17 cellular contexts compared by ENCODE assay signal in genomic region chr10:111835562-111835961, GRCh38.
DNase-seq lines count a peak whose midpoint lies in the region; ATAC-seq and TF ChIP-seq lines count a peak whose summit lies in the region.
"Had no signal": no experiment of that assay in that cellular context is flagged by ENCODE, and none has a peak within 500 bp of the region (broad histone marks: within the 10 kb centered on the region; RNA-seq: fewer than 3 reads in every experiment).

No MANE protein-coding gene starts in this region.

- H3K4me3 ChIP-seq in adipocyte (ENCODE audit: low read length) (no peak overlapping the region), fibroblast of villous mesenchyme (ENCODE audit: low read depth, low read length) (no peak overlapping the region), retinal pigment epithelial cell (ENCODE audit: low read length) (no peak overlapping the region)
- H3K4me3 ChIP-seq: BLaER1 treated with 17β-estradiol and CSF1 and Interleukin-3, amounts not matched to agents 10 nM and 100 nM; thoracic aorta had no signal

- peaks cover 28% of the 10 kb centered on the region for H3K4me1 ChIP-seq in adipocyte (ENCODE audit: control insufficient read depth, insufficient read depth, low read length)
- H3K4me1 ChIP-seq: BLaER1 treated with 17β-estradiol and CSF1 and Interleukin-3, amounts not matched to agents 10 nM and 100 nM had no signal

- TF ChIP-seq CTCF in fibroblast of villous mesenchyme (IDR thresholded peaks at IDR 0.05; ENCODE audit: insufficient read depth, low read depth, low read length): no peak
- TF ChIP-seq CTCF in retinal pigment epithelial cell (conservative IDR thresholded peaks at IDR 0.05; ENCODE audit: low read depth, low read length): no peak

- H3K9me3 ChIP-seq in adipocyte (ENCODE audit: control insufficient read depth, low read length): no peaks in the 10 kb centered on the region
- H3K9me3 ChIP-seq: BLaER1 treated with 17β-estradiol and CSF1 and Interleukin-3, amounts not matched to agents 10 nM and 100 nM; thoracic aorta had no signal

- peak overlapping the region; percentile 43 for H3K9ac ChIP-seq in adipocyte (ENCODE audit: low read length)
- H3K9ac ChIP-seq: BLaER1 treated with 17β-estradiol and CSF1 and Interleukin-3, amounts not matched to agents 10 nM and 100 nM had no signal

- no peaks in the 10 kb centered on the region for H3K27me3 ChIP-seq in adipocyte (replicated peaks; ENCODE audit: control insufficient read depth, insufficient read depth, low read length)
- H3K27me3 ChIP-seq: BLaER1 treated with 17β-estradiol and CSF1 and Interleukin-3, amounts not matched to agents 10 nM and 100 nM had no signal

- H3K36me3 ChIP-seq in adipocyte (ENCODE audit: control insufficient read depth, insufficient read depth, low read length, severe bottlenecking): no peaks in the 10 kb centered on the region
- H3K36me3 ChIP-seq: BLaER1 treated with 17β-estradiol and CSF1 and Interleukin-3, amounts not matched to agents 10 nM and 100 nM; thoracic aorta had no signal

- peak; percentile 15 for DNase-seq in GM04503 (ENCODE audit: low read depth)
- DNase-seq in adipocyte (ENCODE audit: low read depth): no peak
- peak; percentile 13 for DNase-seq in fibroblast of villous mesenchyme (ENCODE audit: low read depth)
- DNase-seq in retinal pigment epithelial cell (ENCODE audit: low read depth): peak; percentile 89
- no peak for DNase-seq in MV-4-11 (lab: John Stamatoyannopoulos, UW)
- no peak for DNase-seq in GDM1 (lab: John Stamatoyannopoulos, UW)
- DNase-seq: activated CD4-positive, alpha-beta T cell treated with anti-CD3 and anti-CD28 coated beads, Interleukin-2, amount 50 U/mL, for 48 hours; activated naive CD8-positive, alpha-beta T cell treated with anti-CD3 and anti-CD28 coated beads for 36 hours; activated T-cell treated with anti-CD3 and anti-CD28 coated beads, Interleukin-2, amount 50 U/mL, for 24 hours; DMS153; NCI-H1048; right cardiac atrium; stimulated activated CD4-positive, alpha-beta T cell treated with anti-CD3 and anti-CD28 coated beads, Interleukin-4, amount 100 ng/mL, for 24 hours had no signal

- ATAC-seq in HG03378 (IDR thresholded peaks at IDR 0.05; ENCODE audit: unreplicated experiment): no peak
- no peak for ATAC-seq in HG03196 (IDR thresholded peaks at IDR 0.05; ENCODE audit: unreplicated experiment)
- ATAC-seq: right cardiac atrium had no signal

Comparison
In these comparisons a context has a peak if more than half of its experiments do, and no peak if none do; other contexts are left out.
1. DNase-seq: peak in GM04503 (single experiment), fibroblast of villous mesenchyme (single experiment) and retinal pigment epithelial cell (single experiment); none in adipocyte (single experiment), MV-4-11 (single experiment) and GDM1 (single experiment).